ENCODE assay signal across 8 cellular contexts in genomic region chr2:101341901-101342624, GRCh38. TPM values are rescaled to one million over a fixed set of nuclear protein-coding genes. Genes with fewer than 3 reads are reported as not detected.
DNase-seq lines count a peak whose midpoint lies in the region; ATAC-seq and TF ChIP-seq lines count a peak whose summit lies in the region.

No MANE protein-coding gene starts in this region.

- no peak overlapping the region for H3K27ac ChIP-seq in lung (ENCODE audit: low read depth in 1 of 2, low read length in 1 of 2)

- no peaks in the 10 kb centered on the region for H3K36me3 ChIP-seq in HAP-1 (replicated peaks)
- no peaks in the 10 kb centered on the region for H3K36me3 ChIP-seq in lung (ENCODE audit: control insufficient read depth in 2 of 2, insufficient read depth in 2 of 2, low read length in 2 of 2)

- DNase-seq in AG10803 (ENCODE audit: low read depth) (peak; percentile 63), HAP-1 (ENCODE audit: low spot score in 2 of 2) (peak; percentile 75 to 92), NCI-H748 (lab: John Stamatoyannopoulos, UW; ENCODE audit: unreplicated experiment) (peak; percentile 67), ecto neural progenitor cell (ENCODE audit: low spot score) (peak; percentile 85), lung (ENCODE audit: low spot score) (peak; percentile 78)
- peak; percentile 84 to 87 for DNase-seq in activated CD4-positive, alpha-beta T cell treated with anti-CD3 and anti-CD28 coated beads, Interleukin-2, amount 50 U/mL, for 48 hours
- peak; percentile 63 for DNase-seq in stimulated activated CD8-positive, alpha-beta memory T cell treated with anti-CD3 and anti-CD28 coated beads, Interleukin-15, amount 100 ng/mL, for 1 hour (ENCODE audit: low read depth)

- ATAC-seq in lung (ENCODE audit: insufficient read depth, low FRiP score) (no peak), HG03520 (IDR thresholded peaks at IDR 0.05; ENCODE audit: unreplicated experiment) (no peak)

- WGBS in lung, 2 donors: 55 to 62% methylated on average over 21 of the region's 21 CpGs

- H3K27me3 ChIP-seq in HAP-1 (ENCODE audit: low read depth) (0 out of 2 replicates have a peak, but pooled peaks cover 5% of the 10 kb centered on the region), lung (ENCODE audit: control insufficient read depth, insufficient read depth) (no peaks in the 10 kb centered on the region)

- H3K4me3 ChIP-seq in AG10803 (ENCODE audit: low read length) (peak overlapping the region; percentile 46), HAP-1 (peak overlapping the region; percentile 25), lung (no peak overlapping the region)

- in situ Hi-C loops in HAP-1 (cut with MboI; ENCODE audit: low sequenced_read_pairs): no loop called here

- H3K9me3 ChIP-seq in HAP-1 (no peaks in the 10 kb centered on the region), lung (ENCODE audit: control insufficient read depth in 2 of 2, insufficient read depth in 1 of 2, low read length in 1 of 2) (no peaks in the 10 kb centered on the region)

- TF ChIP-seq CTCF in AG10803 (conservative IDR thresholded peaks at IDR 0.05; ENCODE audit: low read length) (peak; percentile 87), lung (IDR thresholded peaks at IDR 0.05; ENCODE audit: control extremely low read depth, extremely low read depth) (peak; percentile 54)

- no peaks in the 10 kb centered on the region for H3K4me1 ChIP-seq in HAP-1
- H3K4me1 ChIP-seq in lung (ENCODE audit: control insufficient read depth in 2 of 2, insufficient read depth in 2 of 2, low read length in 2 of 2): peaks cover 0 to 5% of the 10 kb centered on the region in 2 donors

RNA-seq across cellular contexts. Expression of gene RNF149, which starts 33.6 kb away (rescaled TPM):
- total RNA-seq in lung: 100 to 1,000 TPM in 1 of 2 donors, 10 to 100 TPM in 1; 92.2 to 106 TPM
- polyA plus RNA-seq in lung: 10 to 100 TPM; 46.7 to 94.5 TPM

RNA-seq across cellular contexts. Expression of gene CREG2, which starts 45.2 kb away (rescaled TPM):
- total RNA-seq in lung: under 1 TPM in 1 of 2 donors, not detected in 1; 0.67 TPM
- under 1 TPM; 0.06 to 0.08 TPM for polyA plus RNA-seq in lung
